12 cellular contexts compared by ENCODE assay signal in genomic region chr18:76847926-76848325, GRCh38. TPM values are rescaled to one million over a fixed set of nuclear protein-coding genes. Genes with fewer than 3 reads are reported as not detected.
DNase-seq lines count a peak whose midpoint lies in the region; TF ChIP-seq lines count a peak whose summit lies in the region.
"Had no signal": no experiment of that assay in that cellular context is flagged by ENCODE, and none has a peak within 500 bp of the region (broad histone marks: within the 10 kb centered on the region; RNA-seq: fewer than 3 reads in every experiment).

No MANE protein-coding gene starts in this region.

- H4K20me1 ChIP-seq in Loucy (ENCODE audit: insufficient read depth, low read length, poor library complexity, severe bottlenecking), result no peaks in the 10 kb centered on the region
- no peaks in the 10 kb centered on the region for H4K20me1 ChIP-seq in OCI-LY7 (ENCODE audit: insufficient read depth, low read length)

- H3K27ac ChIP-seq in OCI-LY7 (ENCODE audit: low read depth, low read length, poor library complexity, severe bottlenecking), result no peak overlapping the region

- H3K9ac ChIP-seq in Loucy (ENCODE audit: low read depth, low read length, poor library complexity, severe bottlenecking), result no peak overlapping the region

- TF ChIP-seq CTCF in GM12873 (IDR thresholded peaks at IDR 0.05; ENCODE audit: insufficient read depth, low read depth, low read length, missing control alignments) (peak; percentile 32), Loucy (conservative IDR thresholded peaks at IDR 0.05; ENCODE audit: low read length) (0 out of 2 replicates have a peak, but pooled peaks have one; percentile 16), cardiac fibroblast (IDR thresholded peaks at IDR 0.05; ENCODE audit: low read depth, low read length) (peak; percentile 23), OCI-LY7 (conservative IDR thresholded peaks at IDR 0.05; ENCODE audit: low read length) (no peak)

- H3K36me3 ChIP-seq in Loucy (ENCODE audit: insufficient read depth, low read length), result peaks cover 10% of the 10 kb centered on the region
- H3K36me3 ChIP-seq in OCI-LY7 (ENCODE audit: insufficient read depth, low read length), result peaks cover 15% of the 10 kb centered on the region

- H3K9me2 ChIP-seq in Loucy (replicated peaks; ENCODE audit: low read depth, low read length) (no peaks in the 10 kb centered on the region), OCI-LY7 (ENCODE audit: insufficient read depth, low read length) (no peaks in the 10 kb centered on the region)

- H3K4me1 ChIP-seq in Loucy (ENCODE audit: insufficient read depth, low read length, poor library complexity, severe bottlenecking) (peaks cover 13% of the 10 kb centered on the region), OCI-LY7 (ENCODE audit: insufficient read depth, low read length, poor library complexity, severe bottlenecking) (no peaks in the 10 kb centered on the region)

- DNase-seq in cardiac fibroblast (ENCODE audit: low read depth in 2 of 2), result no peak
- DNase-seq in myocyte (ENCODE audit: low read depth), result peak; percentile 6
- no peak for DNase-seq in NCI-H1694 treated with DMSO at 0.1 percent for 48 hours (lab: John Stamatoyannopoulos, UW)
- DNase-seq in NCI-H187 (lab: John Stamatoyannopoulos, UW), result no peak
- DNase-seq in OCI-LY7 (ENCODE audit: low spot score), result no peak
- no peak for DNase-seq in NCI-H1092 treated with DMSO at 0.1 percent for 48 hours (lab: John Stamatoyannopoulos, UW)
- DNase-seq: activated CD4-positive, alpha-beta T cell treated with anti-CD3 and anti-CD28 coated beads, Interleukin-2, amount 50 U/mL, for 1 hour; kidney glomerular epithelial cell; NCI-H748 treated with DMSO at 0.1 percent for 48 hours; SW 1271 had no signal

- H3K4me2 ChIP-seq in Loucy (ENCODE audit: low read depth, low read length, poor library complexity, severe bottlenecking) (no peak overlapping the region), OCI-LY7 (ENCODE audit: low read length) (no peak overlapping the region)

- H3K4me3 ChIP-seq in Loucy (ENCODE audit: low read length, poor library complexity, severe bottlenecking), result no peak overlapping the region
- H3K4me3 ChIP-seq in cardiac fibroblast (replicated peaks in 1 of 2; ENCODE audit: low read depth in 2 of 2, low read length in 2 of 2), result no peak overlapping the region
- H3K4me3 ChIP-seq in OCI-LY7 (ENCODE audit: low read depth, low read length, poor library complexity, severe bottlenecking), result no peak overlapping the region

- H3K79me2 ChIP-seq in Loucy (ENCODE audit: insufficient read depth, low read length) (peaks cover 14% of the 10 kb centered on the region; the same call in 1 of the 2 replicates), OCI-LY7 (ENCODE audit: insufficient read depth, low read depth, low read length) (no peaks in the 10 kb centered on the region)

- no peaks in the 10 kb centered on the region for H3K27me3 ChIP-seq in Loucy (ENCODE audit: insufficient read depth, low read length, poor library complexity, severe bottlenecking)

- POLR2A ChIA-PET in OCI-LY7 (lab: Charles Lee), result interaction anchor here (0.7 kb wide), 1 partner anchor 30 kb away, joined by 5 read pairs; no protein-coding TSS in a partner anchor

- H3K9me3 ChIP-seq in Loucy (ENCODE audit: insufficient read depth, low read depth, low read length) (no peaks in the 10 kb centered on the region), OCI-LY7 (ENCODE audit: low read length) (no peaks in the 10 kb centered on the region)

- H2AFZ ChIP-seq in Loucy (ENCODE audit: low read length) (no peak overlapping the region), OCI-LY7 (ENCODE audit: low read length) (no peak overlapping the region)

- CTCF ChIA-PET in OCI-LY7 (lab: Charles Lee; ENCODE audit: unreplicated experiment), result no interaction called here

- intact Hi-C loops in OCI-LY7 (cut with micrococcal nuclease; ENCODE audit: unreplicated experiment), result no loop called here

- BruUV-seq in OCI-LY7 (replicated peaks; lab: Mats Ljungman, UMichigan), result no TSS peak

- 0 out of 2 replicates have a peak, but pooled peaks cover 2% of the 10 kb centered on the region for H3F3A ChIP-seq in Loucy (ENCODE audit: low read depth)

RNA-seq across cellular contexts. Expression of gene ZNF236, which starts 25.6 kb away (rescaled TPM):
- total RNA-seq in myocyte (6.3 and 10.4 TPM in 2 replicates), OCI-LY7 (2022) (15.1 and 16.1 TPM in 2 replicates)
- polyA plus RNA-seq in myocyte (2012), result 4.3 TPM
- 6.6 and 8.4 TPM in 2 replicates for total RNA-seq in OCI-LY7 (2014; rRNA removed; shearing (Covaris generic))
